In the genomic region with DNA sequence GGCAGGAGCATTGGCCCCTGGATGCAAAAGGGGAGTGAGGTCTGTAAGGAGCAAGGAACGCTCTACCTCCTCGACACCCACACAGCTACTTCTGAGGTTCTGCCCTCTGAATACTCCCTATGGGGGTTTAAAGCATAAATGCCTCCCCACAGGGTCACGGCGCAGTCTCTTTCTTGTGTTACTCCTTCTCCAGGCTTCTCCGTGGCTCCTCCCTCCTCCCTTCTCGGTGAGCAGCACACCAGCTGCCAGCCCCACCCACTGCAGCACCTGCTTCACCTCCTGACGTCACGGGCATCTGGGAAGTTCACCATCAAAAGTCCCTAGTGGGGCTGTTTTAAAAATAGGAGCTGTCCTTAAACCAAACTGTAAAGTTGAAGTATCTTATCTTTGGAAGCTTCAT, we compare ENCODE assay signal across 8 cellular contexts.
A peak's percentile ranks its signal among the peaks of the same experiment; 100 is the strongest.
DNase-seq lines count a peak whose midpoint lies in the region; ATAC-seq and TF ChIP-seq lines count a peak whose summit lies in the region.

No MANE protein-coding gene starts in this region.

- no peaks in the 10 kb centered on the region for H3K27me3 ChIP-seq in thoracic aorta (replicated peaks; ENCODE audit: insufficient read depth)
- H3K27me3 ChIP-seq in brain microvascular endothelial cell (replicated peaks): no peaks in the 10 kb centered on the region

- 17 to 31% methylated on average over 8 of the region's 8 CpGs for WGBS in lower leg skin, 2 donors

- POLR2A ChIA-PET in OCI-LY7 (lab: Charles Lee): interaction anchor here (0.6 kb wide), 1 partner anchor 526 kb away, joined by 4 read pairs; no protein-coding TSS in a partner anchor

- no peaks in the 10 kb centered on the region for H3K9me3 ChIP-seq in OCI-LY7 (ENCODE audit: low read length)
- H3K9me3 ChIP-seq in thoracic aorta: no peaks in the 10 kb centered on the region

- H3K27ac ChIP-seq in OCI-LY7 (ENCODE audit: low read depth, low read length, poor library complexity, severe bottlenecking) (no peak overlapping the region), thoracic aorta (peak overlapping the region; percentile 52 to 56), brain microvascular endothelial cell (no peak overlapping the region)

- in situ Hi-C loops in brain microvascular endothelial cell (cut with HindIII; ENCODE audit: low pct_ligation_motif_present, low sequenced_read_pairs): no loop called here

- no peaks in the 10 kb centered on the region for H4K20me1 ChIP-seq in OCI-LY7 (ENCODE audit: insufficient read depth, low read length)

- ATAC-seq in thoracic aorta (ENCODE audit: insufficient number of reproducible peaks, low FRiP score, low read depth): no peak

- CTCF ChIA-PET in OCI-LY7 (lab: Charles Lee; ENCODE audit: unreplicated experiment): no interaction called here

- intact Hi-C loops in OCI-LY7 (cut with micrococcal nuclease; ENCODE audit: unreplicated experiment): no loop called here
- intact Hi-C loops in head of caudate nucleus (cut with DNase I): no loop called here
- intact Hi-C loops in lower leg skin (cut with DNase I; ENCODE audit: low total_unique reads): no loop called here

- H2AFZ ChIP-seq in OCI-LY7 (ENCODE audit: low read length): no peak overlapping the region

- no TSS peak for BruUV-seq in OCI-LY7 (replicated peaks; lab: Mats Ljungman, UMichigan)

- TF ChIP-seq CTCF in OCI-LY7 (conservative IDR thresholded peaks at IDR 0.05; ENCODE audit: low read length) (no peak), thoracic aorta (IDR thresholded peaks at IDR 0.05) (no peak), lower leg skin (IDR thresholded peaks at IDR 0.05) (no peak), brain microvascular endothelial cell (IDR thresholded peaks at IDR 0.05; ENCODE audit: low read depth, low read length, missing control alignments) (no peak)

- peak; percentile 48 for DNase-seq in NCI-H82 (lab: John Stamatoyannopoulos, UW)
- no peak for DNase-seq in NCI-H82 treated with DMSO at 0.1 percent for 48 hours (lab: John Stamatoyannopoulos, UW; ENCODE audit: unreplicated experiment)
- peak; percentile 16 for DNase-seq in OCI-LY7 (ENCODE audit: low spot score)
- DNase-seq in head of caudate nucleus: peak in 27 of 42 donors; percentile 20 to 72 (median 44)
- DNase-seq in thoracic aorta (ENCODE audit: low spot score): no peak
- DNase-seq in lower leg skin (ENCODE audit: low spot score in 2 of 2): no peak
- no peak for DNase-seq in brain microvascular endothelial cell
- DNase-seq in NCI-H446 treated with DMSO at 0.1 percent for 48 hours (lab: John Stamatoyannopoulos, UW): no peak

- no peak for TF ChIP-seq POLR2A in lower leg skin (IDR thresholded peaks at IDR 0.05)

- H3K36me3 ChIP-seq in OCI-LY7 (ENCODE audit: insufficient read depth, low read length) (no peaks in the 10 kb centered on the region), thoracic aorta (no peaks in the 10 kb centered on the region), brain microvascular endothelial cell (replicated peaks) (no peaks in the 10 kb centered on the region)

- no peaks in the 10 kb centered on the region for H3K4me1 ChIP-seq in OCI-LY7 (ENCODE audit: insufficient read depth, low read length, poor library complexity, severe bottlenecking)
- H3K4me1 ChIP-seq in thoracic aorta (ENCODE audit: control insufficient read depth in 1 of 2, low read depth in 2 of 2): peaks cover 26 to 40% of the 10 kb centered on the region in 2 donors

- H3K9me2 ChIP-seq in OCI-LY7 (ENCODE audit: insufficient read depth, low read length): no peaks in the 10 kb centered on the region

- H3K4me3 ChIP-seq in OCI-LY7 (ENCODE audit: low read depth, low read length, poor library complexity, severe bottlenecking) (no peak overlapping the region), thoracic aorta (no peak overlapping the region), lower leg skin (ENCODE audit: low read depth, poor library complexity, severe bottlenecking) (no peak overlapping the region), brain microvascular endothelial cell (ENCODE audit: low read depth, low read length) (no peak overlapping the region)

- no peaks in the 10 kb centered on the region for H3K79me2 ChIP-seq in OCI-LY7 (ENCODE audit: insufficient read depth, low read depth, low read length)

- H3K4me2 ChIP-seq in OCI-LY7 (ENCODE audit: low read length): no peak overlapping the region

Comparison
In these comparisons a context has a peak if more than half of its experiments do, and no peak if none do; other contexts are left out.
1. DNase-seq: peak in NCI-H82 (single experiment), OCI-LY7 (single experiment) and head of caudate nucleus (27 of 42); none in NCI-H82 treated with DMSO at 0.1 percent for 48 hours (single experiment), thoracic aorta (single experiment), lower leg skin (0 of 2), brain microvascular endothelial cell (single experiment) and NCI-H446 treated with DMSO at 0.1 percent for 48 hours (single experiment).
2. H3K27ac ChIP-seq: peak in thoracic aorta (2 of 2); none in OCI-LY7 (single experiment) and brain microvascular endothelial cell (single experiment).